In the genomic region with DNA sequence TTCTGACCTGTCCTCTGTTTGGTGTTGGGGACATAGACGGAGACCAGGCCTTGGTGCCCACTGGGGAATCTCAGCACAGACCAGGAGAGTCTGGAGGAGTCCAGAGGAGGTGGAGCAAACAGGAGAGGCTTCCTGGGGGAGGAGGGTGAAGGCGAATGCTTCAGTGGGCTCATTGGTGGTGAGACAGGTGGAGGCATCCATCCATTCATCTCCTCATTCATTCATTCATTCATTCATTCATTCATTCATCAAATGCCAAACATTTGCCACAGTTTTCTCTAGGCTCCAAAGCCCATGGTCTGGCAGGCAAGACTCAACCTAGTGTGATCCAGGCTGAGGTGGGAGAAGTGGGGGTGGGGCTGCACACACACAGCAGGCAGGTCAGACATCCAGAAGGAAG, we compare ENCODE assay signal across 2 cellular contexts.
TF ChIP-seq lines count a peak whose summit lies in the region.

No MANE protein-coding gene starts in this region.

TF ChIP-seq in GM12878, 131 proteins besides CTCF, POLR2A, EP300 and RAD21:
- 0 out of 2 replicates have a peak, but pooled peaks have one; percentile 52 for TF ChIP-seq ZNF24 (IDR thresholded peaks at IDR 0.05)
- TF ChIP-seq SMC3 (IDR thresholded peaks at IDR 0.05; ENCODE audit: borderline replicate concordance, low read length), result no peak

TF ChIP-seq in K562, 482 proteins besides CTCF, POLR2A, EP300 and RAD21:
- TF ChIP-seq TFAP4 (CRISPR knock-in tag; IDR thresholded peaks at IDR 0.05; ENCODE audit: borderline replicate concordance) (no peak), ZNF655 (CRISPR knock-in tag; IDR thresholded peaks at IDR 0.05) (no peak), ZNF24 (IDR thresholded peaks at IDR 0.05) (peak; percentile 91), CAMTA2 (CRISPR knock-in tag; conservative IDR thresholded peaks at IDR 0.05) (no peak)
TF ChIP-seq in K562: peak in this region for 1.
